19 cellular contexts compared by ENCODE assay signal in genomic region chr3:175046666-175047065, GRCh38.
"Had no signal": no experiment of that assay in that cellular context is flagged by ENCODE, and none has a peak within 500 bp of the region (broad histone marks: within the 10 kb centered on the region; RNA-seq: fewer than 3 reads in every experiment).

No MANE protein-coding gene starts in this region.

- H3K27ac ChIP-seq: coronary artery, heart left ventricle, neutrophil, sigmoid colon, tibial artery, upper lobe of left lung had no signal

- H3K4me1 ChIP-seq: heart left ventricle, sigmoid colon, tibial artery, upper lobe of left lung had no signal

- ATAC-seq: heart left ventricle; naive thymus-derived CD4-positive, alpha-beta T cell; stimulated activated naive CD8-positive, alpha-beta T cell treated with anti-CD3 and anti-CD28 coated beads, Interleukin-15, Interleukin-2, amounts not matched to agents 100 U/mL and 50 U/mL, for 24 hours had no signal

- H3K36me3 ChIP-seq: heart left ventricle, neutrophil, sigmoid colon, tibial artery, upper lobe of left lung, uterus had no signal

- H3K27me3 ChIP-seq: heart left ventricle, neutrophil, sigmoid colon, tibial artery, upper lobe of left lung, uterus had no signal

- H3K9me3 ChIP-seq: neutrophil, uterus had no signal

- FAIRE-seq: endothelial cell of umbilical vein, islet of Langerhans had no signal

- H3K4me3 ChIP-seq: coronary artery, heart left ventricle, sigmoid colon, tibial artery, upper lobe of left lung, uterus had no signal

- DNase-seq: effector CD4-positive, alpha-beta T cell; endodermal cell; erythroblast; heart left ventricle; hippocampal formation; kidney glomerular epithelial cell; naive thymus-derived CD4-positive, alpha-beta T cell; nephron progenitor cell; sigmoid colon; small intestine; stimulated activated CD4-positive, alpha-beta T cell treated with anti-CD3 and anti-CD28 coated beads, Interleukin-2, amount 100 ng/mL, for 48 hours; stimulated activated naive CD8-positive, alpha-beta T cell treated with anti-CD3 and anti-CD28 coated beads, Interleukin-15, Interleukin-2, amounts not matched to agents 100 U/mL and 50 U/mL, for 24 hours; tibial artery; upper lobe of left lung; uterus had no signal
